Comparison of ENCODE assay signal across 13 cellular contexts in the genomic region with DNA sequence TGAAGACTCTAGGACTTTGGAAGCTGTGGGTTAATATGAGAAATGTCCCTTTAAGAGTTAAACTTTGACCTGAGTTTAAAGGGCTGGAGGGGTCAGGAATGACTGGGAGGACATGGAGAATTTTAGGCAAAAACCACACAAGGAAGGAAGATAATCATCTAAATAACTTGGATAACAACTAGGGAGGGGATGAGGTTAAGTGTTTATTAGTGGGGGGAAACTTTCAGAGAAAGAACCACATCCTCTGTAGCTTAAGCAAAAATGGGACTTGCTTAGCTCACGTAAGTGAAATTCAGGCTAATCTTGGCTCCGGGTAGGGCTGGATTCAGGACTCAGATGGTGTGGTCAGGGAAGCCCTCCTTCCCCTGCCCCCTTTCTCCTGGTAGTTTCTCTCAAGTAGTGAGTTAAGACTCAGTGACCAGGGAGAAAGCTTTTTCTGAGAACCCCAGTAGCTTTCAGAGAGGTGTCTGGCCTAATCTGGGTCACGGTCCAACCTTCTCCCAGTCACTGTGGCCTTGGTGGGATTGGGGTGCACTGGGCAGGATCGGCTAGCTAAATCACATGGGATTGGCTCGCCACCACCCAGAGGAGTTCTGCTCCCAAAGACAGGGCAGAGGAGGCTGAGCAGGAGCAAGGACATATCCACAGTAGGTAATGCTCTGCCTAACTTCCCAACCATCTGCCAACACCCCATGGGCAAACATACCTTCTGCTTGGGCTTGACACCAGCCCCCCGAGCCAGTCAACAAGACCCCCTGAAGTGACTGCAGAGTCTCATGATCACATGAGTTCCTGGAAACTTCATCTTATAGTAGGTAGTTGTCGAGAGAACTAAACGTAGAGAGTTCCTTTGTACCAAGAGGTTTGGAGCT. TPM values are rescaled to one million over a fixed set of nuclear protein-coding genes. Genes with fewer than 3 reads are reported as not detected.
DNase-seq lines count a peak whose midpoint lies in the region; ATAC-seq, FAIRE-seq and TF ChIP-seq lines count a peak whose summit lies in the region.
"Had no signal": no experiment of that assay in that cellular context is flagged by ENCODE, and none has a peak within 500 bp of the region (broad histone marks: within the 10 kb centered on the region; RNA-seq: fewer than 3 reads in every experiment).

No MANE protein-coding gene starts in this region.

- H3K9ac ChIP-seq in endothelial cell of umbilical vein (replicated peaks; ENCODE audit: extremely low read depth, insufficient read depth, low read length), result no peak overlapping the region

- H3K9me3 ChIP-seq in endothelial cell of umbilical vein (replicated peaks; ENCODE audit: control insufficient read depth, insufficient read depth, low read length) (no peaks in the 10 kb centered on the region), small intestine (ENCODE audit: control insufficient read depth, low read depth) (no peaks in the 10 kb centered on the region)

- TF ChIP-seq POLR2A in endothelial cell of umbilical vein (IDR thresholded peaks at IDR 0.05; ENCODE audit: low read depth, low read length), result no peak

- H3K27me3 ChIP-seq in endothelial cell of umbilical vein (ENCODE audit: control insufficient read depth in 2 of 2, insufficient read depth in 2 of 2, low read length in 2 of 2), result no peaks in the 10 kb centered on the region
- H3K27me3 ChIP-seq in small intestine (ENCODE audit: control insufficient read depth in 2 of 2, insufficient read depth in 2 of 2, low read length in 2 of 2), result no peaks in the 10 kb centered on the region

- 76 to 88% (median 78%) methylated on average over 8 of the region's 8 CpGs for WGBS in small intestine, 3 donors

- peak; percentile 56 to 72 (median 61) for ATAC-seq in T-cell (replicated peaks in 1 of 4)

- H3K36me3 ChIP-seq in endothelial cell of umbilical vein (ENCODE audit: control insufficient read depth in 2 of 2, extremely low read depth in 1 of 2, insufficient read depth in 2 of 2, low read length in 2 of 2), result no peaks in the 10 kb centered on the region
- no peaks in the 10 kb centered on the region for H3K36me3 ChIP-seq in small intestine (ENCODE audit: control insufficient read depth in 2 of 2, insufficient read depth in 2 of 2, low read length in 2 of 2)

- H3K36me3 Mint-ChIP-seq in T-cell, result peaks cover 13% of the 10 kb centered on the region

- peak overlapping the region; percentile 93 to 99 for H3K27ac Mint-ChIP-seq in T-cell

- dilution Hi-C loops in endothelial cell of umbilical vein (cut with MboI; ENCODE audit: extremely low pct_ligation_motif_present, low sequenced_read_pairs), result no loop called here

- H3K27ac ChIP-seq in endothelial cell of umbilical vein (ENCODE audit: insufficient read depth, low read depth, low read length) (peak overlapping the region; percentile 44), small intestine (ENCODE audit: low read depth in 1 of 2, low read length in 1 of 2) (peak overlapping the region; percentile 36 to 69)
- H3K27ac ChIP-seq: 22Rv1 had no signal

- peaks cover 68 to 88% (median 83%) of the 10 kb centered on the region in 3 donors for H3K4me1 Mint-ChIP-seq in T-cell

- no peak overlapping the region for H2AFZ ChIP-seq in endothelial cell of umbilical vein (ENCODE audit: low read depth, low read length)

- POLR2A ChIA-PET in T-cell (lab: Charles Lee) (interaction anchor here (0.5 to 1.1 kb wide), 5 partner anchors 12 to 94 kb away, joined by 3 to 8 read pairs (median 4); no protein-coding TSS in a partner anchor), endothelial cell of umbilical vein (lab: Charles Lee) (no interaction called here)

- H3K79me2 ChIP-seq in endothelial cell of umbilical vein (ENCODE audit: control insufficient read depth, insufficient read depth, low read length), result no peaks in the 10 kb centered on the region

- CTCF ChIA-PET in T-cell (lab: Charles Lee) (interaction anchor here in 1 of 2 donors (0.8 to 1.5 kb wide), 6 partner anchors 13 to 484 kb away, joined by 3 read pairs; no protein-coding TSS in a partner anchor), endothelial cell of umbilical vein (lab: Charles Lee) (interaction anchor here (0.6 to 2.0 kb wide), 6 partner anchors 26 to 66 kb away, joined by 3 to 10 read pairs (median 4); no protein-coding TSS in a partner anchor)

- H3K4me1 ChIP-seq in endothelial cell of umbilical vein (ENCODE audit: control insufficient read depth, extremely low read depth, insufficient read depth, low read length), result peaks cover 26% of the 10 kb centered on the region
- peaks cover 8 to 10% of the 10 kb centered on the region in 2 donors for H3K4me1 ChIP-seq in small intestine (ENCODE audit: control insufficient read depth in 2 of 2, insufficient read depth in 1 of 2, low read depth in 1 of 2, low read length in 1 of 2)

- H3K27me3 Mint-ChIP-seq in T-cell, result no peaks in the 10 kb centered on the region
- H3K27me3 Mint-ChIP-seq: IgD-negative memory B cell had no signal

- DNase-seq in DMS 273 (lab: John Stamatoyannopoulos, UW; ENCODE audit: unreplicated experiment) (peak; percentile 66), DMS 273 treated with DMSO at 0.1 percent for 48 hours (lab: John Stamatoyannopoulos, UW) (no peak), T-cell (peak in 6 of 34 experiments; percentile 5 to 25 (median 16)), endothelial cell of umbilical vein (ENCODE audit: low read depth, low spot score) (no peak), small intestine (peak; percentile 54), posterior cingulate gyrus (no peak), NCI-H1105 (lab: John Stamatoyannopoulos, UW) (no peak), superior temporal gyrus (ENCODE audit: extremely low spot score) (no peak)
- DNase-seq: GF-D8, midbrain, NCI-H526 treated with DMSO at 0.1 percent for 48 hours had no signal

- H3K4me3 ChIP-seq in endothelial cell of umbilical vein (replicated peaks in 1 of 3; ENCODE audit: insufficient read depth in 1 of 3, low read depth in 1 of 3, low read length in 3 of 3), result no peak overlapping the region
- H3K4me3 ChIP-seq in small intestine (ENCODE audit: low read depth in 1 of 2, low read length in 2 of 2), result no peak overlapping the region

- peaks cover 6 to 12% (median 7%) of the 10 kb centered on the region in 3 donors for H3K9me3 Mint-ChIP-seq in T-cell

- no peaks in the 10 kb centered on the region for H4K20me1 ChIP-seq in endothelial cell of umbilical vein (replicated peaks; ENCODE audit: control insufficient read depth, extremely low read depth, insufficient read depth, low read length)

- no peak for TF ChIP-seq CTCF in endothelial cell of umbilical vein (IDR thresholded peaks at IDR 0.05; ENCODE audit: extremely low read depth in 1 of 2, insufficient read depth in 1 of 2, low read depth in 1 of 2, low read length in 2 of 2)

- intact Hi-C loops in endothelial cell of umbilical vein (cut with micrococcal nuclease), result loop anchor here (1.0 kb wide), 4 partner anchors 27 to 54 kb away; a partner anchor contains a TSS
- intact Hi-C loops in posterior cingulate gyrus (cut with DNase I), result no loop called here

- H3K4me3 Mint-ChIP-seq in T-cell, result peak overlapping the region; percentile 17 to 67 (median 55)

- no peak for FAIRE-seq in endothelial cell of umbilical vein (lab: Jason Lieb, UNC)
- no peak for FAIRE-seq in small intestine (lab: Jason Lieb, UNC)

- no TSS peak for BruUV-seq in endothelial cell of umbilical vein (replicated peaks; lab: Mats Ljungman, UMichigan)

- no peak overlapping the region for H3K4me2 ChIP-seq in endothelial cell of umbilical vein (ENCODE audit: insufficient read depth, low read length)

- H3K9me1 ChIP-seq in endothelial cell of umbilical vein (replicated peaks; ENCODE audit: control insufficient read depth, extremely low read depth, insufficient read depth, low read length), result no peaks in the 10 kb centered on the region

TF ChIP-seq in endothelial cell of umbilical vein, 7 proteins besides CTCF, POLR2A, EP300 and RAD21:
- no peak for TF ChIP-seq MYC (IDR thresholded peaks at IDR 0.05; ENCODE audit: low read depth, low read length)
- TF ChIP-seq EZH2 (IDR thresholded peaks at IDR 0.05; ENCODE audit: borderline replicate concordance, low read depth, low read length, severe bottlenecking), result no peak

RNA-seq across cellular contexts. Expression of a gene that starts 52.8 kb away (rescaled TPM):
- 100 to 1,000 TPM in 1 of 5 donors, 10 to 100 TPM in 4; 72.0 to 111 (median 93.6) TPM for total RNA-seq in T-cell
- total RNA-seq in endothelial cell of umbilical vein, result 73.2 and 73.6 TPM in 2 replicates
- polyA plus RNA-seq in endothelial cell of umbilical vein, result 19.3 and 21.7 TPM in 2 replicates
- polyA plus RNA-seq in endothelial cell of umbilical vein (2011; cell fraction: cytosol; rRNA removed), result 24.9 and 25.7 TPM in 2 replicates
- polyA plus RNA-seq in endothelial cell of umbilical vein (2011; cell fraction: nucleus; rRNA removed), result 15.5 and 19.7 TPM in 2 replicates
- polyA plus RNA-seq in endothelial cell of umbilical vein (2012), result 32.3 and 43.2 TPM in 2 replicates
- 26.5 and 30.5 TPM in 2 replicates for polyA minus RNA-seq in endothelial cell of umbilical vein
- polyA minus RNA-seq in endothelial cell of umbilical vein (2011; cell fraction: cytosol; rRNA and poly(A)+ RNA removed), result 17.2 TPM
- polyA minus RNA-seq in endothelial cell of umbilical vein (2011; cell fraction: nucleus; rRNA and poly(A)+ RNA removed), result 13.5 and 14.0 TPM in 2 replicates
- 10 to 100 TPM; 51.9 to 65.4 (median 64.6) TPM for polyA plus RNA-seq in small intestine

Comparison
In these comparisons a context has a peak if more than half of its experiments do, and no peak if none do; other contexts are left out.
1. DNase-seq: peak in DMS 273 (single experiment) and small intestine (single experiment); none in DMS 273 treated with DMSO at 0.1 percent for 48 hours (single experiment), endothelial cell of umbilical vein (single experiment), posterior cingulate gyrus (0 of 10), NCI-H1105 (single experiment) and superior temporal gyrus (single experiment).